18 cellular contexts compared by ENCODE assay signal in genomic region chr3:171206283-171206682, GRCh38.
DNase-seq lines count a peak whose midpoint lies in the region; ATAC-seq and TF ChIP-seq lines count a peak whose summit lies in the region.
"Had no signal": no experiment of that assay in that cellular context is flagged by ENCODE, and none has a peak within 500 bp of the region (broad histone marks: within the 10 kb centered on the region; RNA-seq: fewer than 3 reads in every experiment).

No MANE protein-coding gene starts in this region.

- no peaks in the 10 kb centered on the region for H3K36me3 Mint-ChIP-seq in mesothelial cell of epicardium

- H3K4me1 ChIP-seq in iPS-20b (ENCODE audit: insufficient read depth, low read length) (peaks cover 7% of the 10 kb centered on the region), gastroesophageal sphincter (no peaks in the 10 kb centered on the region)

- H3K27ac Mint-ChIP-seq in mesothelial cell of epicardium: no peak overlapping the region
- H3K27ac Mint-ChIP-seq: activated naive CD8-positive, alpha-beta T cell treated with anti-CD3 and anti-CD28 coated beads, Interleukin-2, amount 50 U/mL, for 24 hours; HFFc6 had no signal

- H3K4me1 Mint-ChIP-seq in mesothelial cell of epicardium: no peaks in the 10 kb centered on the region
- H3K4me1 Mint-ChIP-seq: activated naive CD8-positive, alpha-beta T cell treated with anti-CD3 and anti-CD28 coated beads, Interleukin-2, amount 50 U/mL, for 24 hours had no signal

- TF ChIP-seq POLR2A in gastroesophageal sphincter (IDR thresholded peaks at IDR 0.05): no peak

- peak overlapping the region; percentile 60 for H3K27ac ChIP-seq in iPS-20b (ENCODE audit: low read length)
- no peak overlapping the region for H3K27ac ChIP-seq in gastroesophageal sphincter
- H3K27ac ChIP-seq: esophagus muscularis mucosa, hepatocyte had no signal

- DNase-seq in HT1080 (ENCODE audit: low read depth) (peak; percentile 75), NCI-H2227 treated with DMSO at 0.1 percent for 48 hours (lab: John Stamatoyannopoulos, UW) (no peak), mesothelial cell of epicardium (ENCODE audit: low spot score in 2 of 2, unreplicated experiment in 2 of 2) (no peak)
- DNase-seq: activated naive CD8-positive, alpha-beta T cell treated with anti-CD3 and anti-CD28 coated beads, Interleukin-2, amount 50 U/mL, for 24 hours; AML-193; HFFc6; mesenchymal stem cell; MM.1S; NCI-H2171; stimulated activated naive CD4-positive, alpha-beta T cell treated with Interleukin-2 at 50 U/mL for 16 hours had no signal

- WGBS in gastroesophageal sphincter (ENCODE audit: low coverage in 1 of 2), 2 donors: 94 to 100% methylated on average over 1 of the region's 1 CpG

- H3K9ac ChIP-seq in iPS-20b (ENCODE audit: low read depth, low read length): no peak overlapping the region

- no peaks in the 10 kb centered on the region for H3K27me3 Mint-ChIP-seq in mesothelial cell of epicardium (ENCODE audit: low read depth)
- H3K27me3 Mint-ChIP-seq: activated naive CD8-positive, alpha-beta T cell treated with anti-CD3 and anti-CD28 coated beads, Interleukin-2, amount 50 U/mL, for 24 hours had no signal

- H3K27me3 ChIP-seq in iPS-20b (ENCODE audit: insufficient read depth, low read length) (no peaks in the 10 kb centered on the region), gastroesophageal sphincter (no peaks in the 10 kb centered on the region)
- H3K27me3 ChIP-seq: esophagus muscularis mucosa, hepatocyte had no signal

- H3K9me3 ChIP-seq in iPS-20b (ENCODE audit: insufficient read depth, low read depth, low read length) (no peaks in the 10 kb centered on the region), gastroesophageal sphincter (no peaks in the 10 kb centered on the region)
- H3K9me3 ChIP-seq: esophagus muscularis mucosa had no signal

- H3K4me3 Mint-ChIP-seq in mesothelial cell of epicardium: no peak overlapping the region
- H3K4me3 Mint-ChIP-seq: activated naive CD8-positive, alpha-beta T cell treated with anti-CD3 and anti-CD28 coated beads, Interleukin-2, amount 50 U/mL, for 24 hours; HFFc6 had no signal

- no peak for TF ChIP-seq EP300 in gastroesophageal sphincter (IDR thresholded peaks at IDR 0.05)

- no peaks in the 10 kb centered on the region for H3K9me3 Mint-ChIP-seq in mesothelial cell of epicardium
- H3K9me3 Mint-ChIP-seq: activated naive CD8-positive, alpha-beta T cell treated with anti-CD3 and anti-CD28 coated beads, Interleukin-2, amount 50 U/mL, for 24 hours; HFFc6 had no signal

- peak; percentile 95 for ATAC-seq in GM18868 (IDR thresholded peaks at IDR 0.05; ENCODE audit: unreplicated experiment)
- ATAC-seq in HG02610 (IDR thresholded peaks at IDR 0.05; ENCODE audit: unreplicated experiment): peak; percentile 88
- ATAC-seq in gastroesophageal sphincter: no peak
- no peak for ATAC-seq in HG03571 (IDR thresholded peaks at IDR 0.05; ENCODE audit: unreplicated experiment)
- ATAC-seq: activated naive CD8-positive, alpha-beta T cell treated with anti-CD3 and anti-CD28 coated beads, Interleukin-2, amount 50 U/mL, for 24 hours; SK-N-SH treated with all-trans-retinoic acid at 6 μM for 48 hours had no signal

- H3K4me3 ChIP-seq in iPS-20b (ENCODE audit: low read length): no peak overlapping the region; the same call in 1 of the 2 replicates
- no peak overlapping the region for H3K4me3 ChIP-seq in gastroesophageal sphincter
- H3K4me3 ChIP-seq: esophagus muscularis mucosa, hepatocyte had no signal

- H3K36me3 ChIP-seq in iPS-20b (ENCODE audit: insufficient read depth, low read depth, low read length) (no peaks in the 10 kb centered on the region), gastroesophageal sphincter (peaks cover 0 to 5% of the 10 kb centered on the region in 2 donors)
- H3K36me3 ChIP-seq: esophagus muscularis mucosa had no signal

- TF ChIP-seq CTCF in gastroesophageal sphincter (IDR thresholded peaks at IDR 0.05) (no peak), mesothelial cell of epicardium (IDR thresholded peaks at IDR 0.05; ENCODE audit: unreplicated experiment) (no peak)

Comparison
In these comparisons a context has a peak if more than half of its experiments do, and no peak if none do; other contexts are left out.
1. ATAC-seq: peak in GM18868 (single experiment) and HG02610 (single experiment); none in gastroesophageal sphincter (single experiment) and HG03571 (single experiment).